Comparison of ENCODE assay signal across 15 cellular contexts in the genomic region with DNA sequence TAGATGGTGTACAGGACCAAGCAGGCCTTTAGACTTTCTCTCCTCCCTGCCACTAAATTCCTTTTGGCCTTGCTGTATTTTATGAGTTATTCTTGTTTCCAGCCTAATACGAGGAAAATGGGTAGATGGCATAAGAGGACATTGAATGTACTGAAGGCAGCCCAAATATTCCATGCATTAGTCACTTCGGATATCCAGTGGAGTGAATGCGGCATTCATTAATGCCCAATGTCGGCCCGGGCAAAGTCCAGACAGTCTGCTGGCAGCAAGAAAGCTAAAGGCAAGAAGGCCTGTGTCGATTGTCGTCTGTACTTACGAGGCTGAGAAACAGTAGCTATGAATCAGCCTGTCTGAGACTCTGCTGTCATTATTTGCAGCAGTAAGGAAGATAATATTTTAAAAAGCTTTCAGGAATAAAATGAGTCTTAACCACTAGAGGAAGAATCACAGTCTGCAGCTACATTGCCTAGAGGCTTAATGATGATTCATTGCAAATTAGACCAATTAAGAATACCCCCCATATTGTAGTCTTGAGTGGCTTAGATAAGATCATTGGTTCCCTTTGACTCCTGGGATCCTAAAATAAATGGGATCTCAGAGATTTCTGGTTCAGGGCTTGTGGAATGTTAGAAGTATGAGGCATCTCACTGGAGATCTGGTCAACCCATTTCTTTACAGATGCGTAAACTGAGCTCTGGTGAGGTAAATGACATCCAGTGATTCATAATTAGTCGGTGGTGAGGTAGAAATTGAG.
DNase-seq lines count a peak whose midpoint lies in the region; ATAC-seq, FAIRE-seq and TF ChIP-seq lines count a peak whose summit lies in the region.
"Had no signal": no experiment of that assay in that cellular context is flagged by ENCODE, and none has a peak within 500 bp of the region (broad histone marks: within the 10 kb centered on the region; RNA-seq: fewer than 3 reads in every experiment).

No MANE protein-coding gene starts in this region.

- no peaks in the 10 kb centered on the region for H3K36me3 ChIP-seq in trophoblast cell (ENCODE audit: control insufficient read depth in 1 of 2, insufficient read depth in 2 of 2, low read length in 2 of 2)

- H3K27ac ChIP-seq in trophoblast cell (ENCODE audit: low read depth, low read length) = peak overlapping the region; percentile 78

- H4K12ac ChIP-seq in trophoblast cell (ENCODE audit: low read depth, low read length) = no peak overlapping the region

- H2AFZ ChIP-seq in trophoblast cell (ENCODE audit: insufficient read depth, low read length, poor library complexity) = no peak overlapping the region

- no peak overlapping the region for H2BK5ac ChIP-seq in trophoblast cell (ENCODE audit: low read depth, low read length, poor library complexity)

- no peak overlapping the region for H2AK5ac ChIP-seq in trophoblast cell (ENCODE audit: low read length)

- no peak for FAIRE-seq in GM19239 (lab: Jason Lieb, UNC)
- FAIRE-seq: GM12878 had no signal

- H3K4me1 ChIP-seq in trophoblast cell (ENCODE audit: control insufficient read depth in 1 of 2, insufficient read depth in 2 of 2, low read length in 2 of 2) = peaks cover 0 to 2% of the 10 kb centered on the region in 2 experiments

- H3K4ac ChIP-seq in trophoblast cell (ENCODE audit: low read depth, low read length) = no peak overlapping the region

- H3K23ac ChIP-seq in trophoblast cell (ENCODE audit: low read length) = no peak overlapping the region

- H3K14ac ChIP-seq in trophoblast cell (ENCODE audit: low read length) = no peak overlapping the region

- H4K91ac ChIP-seq in trophoblast cell (ENCODE audit: low read depth, low read length) = no peak overlapping the region

- no peak overlapping the region for H3K18ac ChIP-seq in trophoblast cell (ENCODE audit: low read length)

- no peak for ATAC-seq in HG03135 (IDR thresholded peaks at IDR 0.05; ENCODE audit: unreplicated experiment)
- ATAC-seq: GM12878 had no signal

- H2BK120ac ChIP-seq in trophoblast cell (ENCODE audit: insufficient read depth, low read length, poor library complexity) = no peak overlapping the region

- H3K4me3 ChIP-seq in epithelial cell of proximal tubule (ENCODE audit: low read depth, low read length) (no peak overlapping the region), trophoblast cell (ENCODE audit: low read depth, low read length) (no peak overlapping the region)
- H3K4me3 ChIP-seq: GM12878 had no signal

- no peaks in the 10 kb centered on the region for H3K27me3 ChIP-seq in trophoblast cell (ENCODE audit: insufficient read depth, low read length)

- peak; percentile 75 for DNase-seq in ELR (ENCODE audit: low read depth)
- peak; percentile 66 for DNase-seq in RKO (ENCODE audit: low spot score)
- peak; percentile 86 for DNase-seq in epithelial cell of proximal tubule (ENCODE audit: low read depth)
- peak in 1 of 2 donors; percentile 14 for DNase-seq in trophoblast cell
- DNase-seq in NCI-H1436 treated with DMSO at 0.1 percent for 48 hours (lab: John Stamatoyannopoulos, UW) = no peak
- no peak for DNase-seq in activated naive CD4-positive, alpha-beta T cell (lab: John Stamatoyannopoulos, UW)
- no peak for DNase-seq in GM19239 (ENCODE audit: insufficient read length, low spot score)
- DNase-seq: activated CD4-positive, alpha-beta T cell treated with anti-CD3 and anti-CD28 coated beads for 48 hours; activated naive CD4-positive, alpha-beta T cell treated with anti-CD3 and anti-CD28 coated beads for 36 hours; COR-L47; effector CD4-positive, alpha-beta T cell; NCI-H2081; SHP77 treated with DMSO at 0.1 percent for 48 hours had no signal

- TF ChIP-seq CTCF in epithelial cell of proximal tubule (conservative IDR thresholded peaks at IDR 0.05; ENCODE audit: low read depth, low read length) = no peak

- H3K4me2 ChIP-seq in trophoblast cell (ENCODE audit: low read length) = no peak overlapping the region

- no peaks in the 10 kb centered on the region for H3K79me2 ChIP-seq in trophoblast cell (ENCODE audit: control insufficient read depth, insufficient read depth, low read length, poor library complexity)

- no peaks in the 10 kb centered on the region for H3K9me3 ChIP-seq in trophoblast cell (ENCODE audit: insufficient read depth, low read depth, low read length)

- H3K9ac ChIP-seq in trophoblast cell (ENCODE audit: low read length) = no peak overlapping the region

- H4K8ac ChIP-seq in trophoblast cell (ENCODE audit: low read depth, low read length) = no peak overlapping the region

- H3K79me1 ChIP-seq in trophoblast cell (ENCODE audit: low read length) = peaks cover 3% of the 10 kb centered on the region

- WGBS in trophoblast cell (ENCODE audit: extremely low coverage, insufficient coverage, insufficient read length) = no CpG with 5 or more reads among the region's 10 CpGs

- no peak overlapping the region for H2BK12ac ChIP-seq in trophoblast cell (ENCODE audit: low read length)

Comparison
In these comparisons a context has a peak if more than half of its experiments do, and no peak if none do; other contexts are left out.
1. DNase-seq: peak in ELR (single experiment), RKO (single experiment) and epithelial cell of proximal tubule (single experiment); none in NCI-H1436 treated with DMSO at 0.1 percent for 48 hours (single experiment), activated naive CD4-positive, alpha-beta T cell (0 of 4) and GM19239 (single experiment).